1 cellular context compared by ENCODE assay signal in genomic region chr4:185471235-185472062, GRCh38.
TF ChIP-seq lines count a peak whose summit lies in the region.

Gene CCDC110, minus strand, starts transcription at chr4:185471733. Its CDS starts 50 bp downstream, at chr4:185471683.

TF ChIP-seq in K562, 482 proteins besides CTCF, POLR2A, EP300 and RAD21 (continued from another document):
- TF ChIP-seq ATF6 (CRISPR knock-in tag; IDR thresholded peaks at IDR 0.05) (no peak), ETS1 (conservative IDR thresholded peaks at IDR 0.05; ENCODE audit: control insufficient read depth, low read depth, low read length) (0 out of 2 replicates have a peak, but pooled peaks have one; percentile 40), KDM5B (IDR thresholded peaks at IDR 0.05; ENCODE audit: insufficient replicate concordance, low read depth, low read length) (no peak), ADNP (tag; IDR thresholded peaks at IDR 0.05) (no peak), PREB (CRISPR knock-in tag; IDR thresholded peaks at IDR 0.05) (no peak), PHF8 (IDR thresholded peaks at IDR 0.05; ENCODE audit: borderline replicate concordance, low read length) (peak; percentile 32; the same call in 1 of the 2 replicates), ZNF766 (CRISPR knock-in tag; conservative IDR thresholded peaks at IDR 0.05) (no peak), TCF15 (CRISPR knock-in tag; IDR thresholded peaks at IDR 0.05) (no peak), ZFX (CRISPR knock-in tag; IDR thresholded peaks at IDR 0.05) (peak; percentile 28; the same call in 1 of the 2 replicates), ESRRA (IDR thresholded peaks at IDR 0.05; ENCODE audit: borderline replicate concordance, low read depth) (peak; percentile 50; the same call in 1 of the 2 replicates), PURB (CRISPR knock-in tag; IDR thresholded peaks at IDR 0.05; ENCODE audit: low read depth) (no peak), NRF1 (conservative IDR thresholded peaks at IDR 0.05 in 1 of 2, IDR thresholded peaks at IDR 0.05 in 1 of 2) (peak; percentile 59 to 65; a peak in 3 of 4 replicates), ZNF133 (CRISPR knock-in tag; IDR thresholded peaks at IDR 0.05) (no peak), MAZ (CRISPR knock-in tag; conservative IDR thresholded peaks at IDR 0.05 in 1 of 2, IDR thresholded peaks at IDR 0.05 in 1 of 2) (peak; percentile 13 to 36; a peak in 2 of 4 replicates), POLR3A (IDR thresholded peaks at IDR 0.05; ENCODE audit: borderline replicate concordance, extremely low read depth, insufficient read depth, insufficient read length) (no peak), ZNF561 (CRISPR knock-in tag; conservative IDR thresholded peaks at IDR 0.05) (no peak), HMG20B (CRISPR knock-in tag; IDR thresholded peaks at IDR 0.05) (no peak), CCNT2 (IDR thresholded peaks at IDR 0.05; ENCODE audit: borderline replicate concordance, extremely low read depth, insufficient read length, low read depth, low read length) (peak; percentile 24), RBBP5 (IDR thresholded peaks at IDR 0.05; ENCODE audit: borderline replicate concordance, insufficient read depth, low read length, poor library complexity, severe bottlenecking) (peak; percentile 35), U2AF1 (optimal IDR thresholded peaks at IDR 0.05; ENCODE audit: low read depth, low read length) (no peak), ATF1 (CRISPR knock-in tag; IDR thresholded peaks at IDR 0.05) (no peak), ATF1 (tag; IDR thresholded peaks at IDR 0.05) (peak; percentile 18; the same call in 1 of the 2 replicates), SMAD1 (IDR thresholded peaks at IDR 0.05; ENCODE audit: low read depth, low read length, partially characterized antibody) (no peak), NCOA6 (IDR thresholded peaks at IDR 0.05) (peak; percentile 68; the same call in 1 of the 2 replicates)
- TF ChIP-seq, protein P1, sequence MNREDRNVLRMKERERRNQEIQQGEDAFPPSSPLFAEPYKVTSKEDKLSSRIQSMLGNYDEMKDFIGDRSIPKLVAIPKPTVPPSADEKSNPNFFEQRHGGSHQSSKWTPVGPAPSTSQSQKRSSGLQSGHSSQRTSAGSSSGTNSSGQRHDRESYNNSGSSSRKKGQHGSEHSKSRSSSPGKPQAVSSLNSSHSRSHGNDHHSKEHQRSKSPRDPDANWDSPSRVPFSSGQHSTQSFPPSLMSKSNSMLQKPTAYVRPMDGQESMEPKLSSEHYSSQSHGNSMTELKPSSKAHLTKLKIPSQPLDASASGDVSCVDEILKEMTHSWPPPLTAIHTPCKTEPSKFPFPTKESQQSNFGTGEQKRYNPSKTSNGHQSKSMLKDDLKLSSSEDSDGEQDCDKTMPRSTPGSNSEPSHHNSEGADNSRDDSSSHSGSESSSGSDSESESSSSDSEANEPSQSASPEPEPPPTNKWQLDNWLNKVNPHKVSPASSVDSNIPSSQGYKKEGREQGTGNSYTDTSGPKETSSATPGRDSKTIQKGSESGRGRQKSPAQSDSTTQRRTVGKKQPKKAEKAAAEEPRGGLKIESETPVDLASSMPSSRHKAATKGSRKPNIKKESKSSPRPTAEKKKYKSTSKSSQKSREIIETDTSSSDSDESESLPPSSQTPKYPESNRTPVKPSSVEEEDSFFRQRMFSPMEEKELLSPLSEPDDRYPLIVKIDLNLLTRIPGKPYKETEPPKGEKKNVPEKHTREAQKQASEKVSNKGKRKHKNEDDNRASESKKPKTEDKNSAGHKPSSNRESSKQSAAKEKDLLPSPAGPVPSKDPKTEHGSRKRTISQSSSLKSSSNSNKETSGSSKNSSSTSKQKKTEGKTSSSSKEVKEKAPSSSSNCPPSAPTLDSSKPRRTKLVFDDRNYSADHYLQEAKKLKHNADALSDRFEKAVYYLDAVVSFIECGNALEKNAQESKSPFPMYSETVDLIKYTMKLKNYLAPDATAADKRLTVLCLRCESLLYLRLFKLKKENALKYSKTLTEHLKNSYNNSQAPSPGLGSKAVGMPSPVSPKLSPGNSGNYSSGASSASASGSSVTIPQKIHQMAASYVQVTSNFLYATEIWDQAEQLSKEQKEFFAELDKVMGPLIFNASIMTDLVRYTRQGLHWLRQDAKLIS (CRISPR knock-in tag; IDR thresholded peaks at IDR 0.05) = no peak
- TF ChIP-seq, protein P2, sequence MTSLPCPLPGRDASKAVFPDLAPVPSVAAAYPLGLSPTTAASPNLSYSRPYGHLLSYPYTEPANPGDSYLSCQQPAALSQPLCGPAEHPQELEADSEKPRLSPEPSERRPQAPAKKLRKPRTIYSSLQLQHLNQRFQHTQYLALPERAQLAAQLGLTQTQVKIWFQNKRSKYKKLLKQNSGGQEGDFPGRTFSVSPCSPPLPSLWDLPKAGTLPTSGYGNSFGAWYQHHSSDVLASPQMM (CRISPR knock-in tag; IDR thresholded peaks at IDR 0.05) = no peak
- TF ChIP-seq, protein P3, sequence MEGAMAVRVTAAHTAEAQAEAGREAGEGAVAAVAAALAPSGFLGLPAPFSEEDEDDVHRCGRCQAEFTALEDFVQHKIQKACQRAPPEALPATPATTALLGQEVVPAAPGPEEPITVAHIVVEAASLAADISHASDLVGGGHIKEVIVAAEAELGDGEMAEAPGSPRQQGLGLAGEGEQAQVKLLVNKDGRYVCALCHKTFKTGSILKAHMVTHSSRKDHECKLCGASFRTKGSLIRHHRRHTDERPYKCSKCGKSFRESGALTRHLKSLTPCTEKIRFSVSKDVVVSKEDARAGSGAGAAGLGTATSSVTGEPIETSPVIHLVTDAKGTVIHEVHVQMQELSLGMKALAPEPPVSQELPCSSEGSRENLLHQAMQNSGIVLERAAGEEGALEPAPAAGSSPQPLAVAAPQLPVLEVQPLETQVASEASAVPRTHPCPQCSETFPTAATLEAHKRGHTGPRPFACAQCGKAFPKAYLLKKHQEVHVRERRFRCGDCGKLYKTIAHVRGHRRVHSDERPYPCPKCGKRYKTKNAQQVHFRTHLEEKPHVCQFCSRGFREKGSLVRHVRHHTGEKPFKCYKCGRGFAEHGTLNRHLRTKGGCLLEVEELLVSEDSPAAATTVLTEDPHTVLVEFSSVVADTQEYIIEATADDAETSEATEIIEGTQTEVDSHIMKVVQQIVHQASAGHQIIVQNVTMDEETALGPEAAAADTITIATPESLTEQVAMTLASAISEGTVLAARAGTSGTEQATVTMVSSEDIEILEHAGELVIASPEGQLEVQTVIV (CRISPR knock-in tag; IDR thresholded peaks at IDR 0.05; ENCODE audit: borderline replicate concordance) = no peak
